17 cellular contexts compared by ENCODE assay signal in genomic region chr9:2453701-2454100, GRCh38.
DNase-seq lines count a peak whose midpoint lies in the region; ATAC-seq and TF ChIP-seq lines count a peak whose summit lies in the region.
"Had no signal": no experiment of that assay in that cellular context is flagged by ENCODE, and none has a peak within 500 bp of the region (broad histone marks: within the 10 kb centered on the region; RNA-seq: fewer than 3 reads in every experiment).

No MANE protein-coding gene starts in this region.

- peaks cover 3% of the 10 kb centered on the region for H3K9me3 Mint-ChIP-seq in nephron
- H3K9me3 Mint-ChIP-seq: CD4-positive, alpha-beta memory T cell had no signal

- H3K27me3 Mint-ChIP-seq in nephron (ENCODE audit: low read depth): no peaks in the 10 kb centered on the region

- H3K4me3 Mint-ChIP-seq in nephron: no peak overlapping the region
- H3K4me3 Mint-ChIP-seq: CD4-positive, alpha-beta memory T cell had no signal

- H3K4me1 Mint-ChIP-seq in nephron: peaks cover 17% of the 10 kb centered on the region
- H3K4me1 Mint-ChIP-seq: CD4-positive, alpha-beta memory T cell had no signal

- DNase-seq in ELF-1 (ENCODE audit: low read depth, low spot score): peak; percentile 3
- peak; percentile 26 for DNase-seq in dermis blood vessel endothelial cell
- peak; percentile 60 for DNase-seq in kidney tubule cell (ENCODE audit: low spot score)
- no peak for DNase-seq in SHP77 treated with DMSO at 0.1 percent for 48 hours (lab: John Stamatoyannopoulos, UW)
- no peak for DNase-seq in HPDE6-E6E7 (ENCODE audit: extremely low spot score)
- no peak for DNase-seq in cerebellar cortex (ENCODE audit: low spot score)
- DNase-seq: 8988T; C1 segment of cervical spinal cord; Calu3; CD4-positive, alpha-beta memory T cell; COR-L47; DMS79 treated with DMSO at 0.1 percent for 48 hours; H7; HCEC 1CT had no signal

- TF ChIP-seq CTCF in nephron (IDR thresholded peaks at IDR 0.05; ENCODE audit: unreplicated experiment in 3 of 3): no peak

- H3K27ac Mint-ChIP-seq in nephron: peak overlapping the region; percentile 29 to 88 (median 69)
- H3K27ac Mint-ChIP-seq: CD4-positive, alpha-beta memory T cell had no signal

- no peaks in the 10 kb centered on the region for H3K36me3 Mint-ChIP-seq in nephron (ENCODE audit: low read depth)
- H3K36me3 Mint-ChIP-seq: CD4-positive, alpha-beta memory T cell had no signal

- no peak for ATAC-seq in GM21390 (IDR thresholded peaks at IDR 0.05; ENCODE audit: unreplicated experiment)
- ATAC-seq: A549 had no signal

Comparison
In these comparisons a context has a peak if more than half of its experiments do, and no peak if none do; other contexts are left out.
1. DNase-seq: peak in ELF-1 (single experiment), dermis blood vessel endothelial cell (single experiment) and kidney tubule cell (single experiment); none in SHP77 treated with DMSO at 0.1 percent for 48 hours (single experiment), HPDE6-E6E7 (single experiment) and cerebellar cortex (single experiment).